ENCODE assay signal across 8 cellular contexts in genomic region chr10:100009793-100010676, GRCh38. TPM values are rescaled to one million over a fixed set of nuclear protein-coding genes. Genes with fewer than 3 reads are reported as not detected.
DNase-seq lines count a peak whose midpoint lies in the region; ATAC-seq and TF ChIP-seq lines count a peak whose summit lies in the region.

TSS of gene DNMBP (minus strand) at chr10:100009947. CDS start at chr10:99972124, 37,823 bp downstream.

- H3K4me3 ChIP-seq in A673 (ENCODE audit: low read depth, low read length, poor library complexity, severe bottlenecking) (peak within 1 kb of the TSS; percentile 61), coronary artery (peak within 1 kb of the TSS; percentile 79)

- H3K27me3 ChIP-seq in A673 (replicated peaks; ENCODE audit: insufficient read depth, low read depth, low read length, poor library complexity), result no peaks in the 10 kb centered on the region

- H3K9me3 ChIP-seq in A673 (ENCODE audit: low read depth, low read length, poor library complexity, severe bottlenecking), result no peaks in the 10 kb centered on the region

- DNase-seq in A673 (ENCODE audit: low spot score), result peak; percentile 92
- DNase-seq in NCI-H2227 (lab: John Stamatoyannopoulos, UW; ENCODE audit: unreplicated experiment), result peak; percentile 88
- peak; percentile 86 for DNase-seq in activated CD4-positive, alpha-beta T cell treated with anti-CD3 and anti-CD28 coated beads for 48 hours
- peak; percentile 80 for DNase-seq in coronary artery (ENCODE audit: low spot score)
- peak; percentile 96 for DNase-seq in left kidney (ENCODE audit: low read depth, low spot score)
- DNase-seq in stimulated activated CD4-positive, alpha-beta T cell treated with anti-CD3 and anti-CD28 coated beads, Interleukin-1b, Interleukin-23, amount 100 ng/mL, for 48 hours, result peak; percentile 78

- ATAC-seq in GM18505 (IDR thresholded peaks at IDR 0.05; ENCODE audit: unreplicated experiment) (peak; percentile 65), HG02970 (IDR thresholded peaks at IDR 0.05; ENCODE audit: low FRiP score, unreplicated experiment) (peak; percentile 72)

- no TSS peak for BruUV-seq in A673 (replicated peaks; lab: Mats Ljungman, UMichigan)

- peak within 1 kb of the TSS; percentile 53 for H3K27ac ChIP-seq in A673 (ENCODE audit: low read depth, low read length, poor library complexity, severe bottlenecking)
- peak within 1 kb of the TSS; percentile 66 to 85 for H3K27ac ChIP-seq in coronary artery

- peaks cover 29% of the 10 kb centered on the region for H3K4me1 ChIP-seq in A673 (ENCODE audit: insufficient read depth, low read length, poor library complexity, severe bottlenecking)

- TF ChIP-seq CTCF in A673 (conservative IDR thresholded peaks at IDR 0.05; ENCODE audit: low read depth, low read length) (peak; percentile 54), coronary artery (IDR thresholded peaks at IDR 0.05) (peak; percentile 24)

- POLR2A ChIA-PET in A673 (lab: Charles Lee; ENCODE audit: low non-redundant PET), result interaction anchor here (0.6 kb wide), 1 partner anchor 97 kb away, joined by 3 read pairs; no protein-coding TSS in a partner anchor

- no peaks in the 10 kb centered on the region for H3K36me3 ChIP-seq in A673 (ENCODE audit: insufficient read depth, low read length, poor library complexity, severe bottlenecking)

- CTCF ChIA-PET in A673 (lab: Charles Lee), result interaction anchor here (0.6 to 1.5 kb wide), 9 partner anchors 13 to 164 kb away, joined by 3 to 9 read pairs (median 5); no protein-coding TSS in a partner anchor

- intact Hi-C loops in A673 (cut with micrococcal nuclease; ENCODE audit: unreplicated experiment), result loop anchor here (2.0 to 5.0 kb wide), 3 partner anchors 33 to 163 kb away; no protein-coding TSS in a partner anchor

- peak; percentile 60 for TF ChIP-seq POLR2A in GM18505 (IDR thresholded peaks at IDR 0.05; ENCODE audit: borderline replicate concordance, extremely low read depth, insufficient read depth, insufficient read length)

RNA-seq across cellular contexts. Expression of gene DNMBP, which starts in this region (rescaled TPM):
- 23.6 and 28.0 TPM in 2 replicates for total RNA-seq in A673 (2021)

Comparison
In these comparisons a context has a peak if more than half of its experiments do, and no peak if none do; other contexts are left out.
1. Peak in every context shown above with its lines: DNase-seq, ATAC-seq, H3K4me3 ChIP-seq and H3K27ac ChIP-seq.